ENCODE assay signal across 12 cellular contexts in the genomic region with DNA sequence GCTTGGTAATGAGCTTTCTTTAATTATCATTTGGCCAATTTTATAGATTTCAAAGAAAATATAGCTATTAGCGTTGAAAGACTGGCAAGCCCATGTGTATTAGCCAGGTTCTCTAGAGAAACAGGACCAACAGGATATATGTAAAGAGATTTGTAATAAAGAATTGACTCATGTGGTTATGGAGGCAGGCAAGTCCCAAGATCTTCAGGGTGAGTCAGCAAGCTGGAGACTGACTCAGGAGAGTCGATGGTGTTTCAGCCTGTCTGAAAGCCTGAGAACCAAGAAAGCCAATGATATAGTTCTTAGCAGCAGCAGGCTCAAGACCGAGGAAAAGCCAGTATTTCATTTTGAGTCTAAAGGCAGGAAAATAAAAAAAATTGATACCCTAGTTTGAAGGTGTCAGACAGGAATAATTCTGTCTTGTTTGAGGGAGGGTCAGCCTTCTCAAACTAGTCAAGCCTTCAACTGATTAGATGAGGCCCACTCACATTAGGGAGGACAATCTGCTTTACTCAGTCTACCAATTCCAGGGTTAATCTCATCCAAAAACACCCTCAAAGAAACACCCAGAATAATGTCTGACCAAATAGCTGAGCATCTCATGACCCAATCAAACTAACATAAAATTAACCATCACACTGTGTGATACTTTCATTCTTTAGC.
DNase-seq lines count a peak whose midpoint lies in the region; TF ChIP-seq lines count a peak whose summit lies in the region.
"Had no signal": no experiment of that assay in that cellular context is flagged by ENCODE, and none has a peak within 500 bp of the region (broad histone marks: within the 10 kb centered on the region; RNA-seq: fewer than 3 reads in every experiment).

No MANE protein-coding gene starts in this region.

- no peak for TF ChIP-seq CTCF in astrocyte of the cerebellum (IDR thresholded peaks at IDR 0.05; ENCODE audit: low read depth, low read length, missing control alignments)
- TF ChIP-seq CTCF in testis (IDR thresholded peaks at IDR 0.05) = no peak
- no peak for TF ChIP-seq CTCF in colonic mucosa (IDR thresholded peaks at IDR 0.05)

- no peaks in the 10 kb centered on the region for H3K27me3 ChIP-seq in testis
- H3K27me3 ChIP-seq in colonic mucosa = no peaks in the 10 kb centered on the region
- H3K27me3 ChIP-seq: dorsolateral prefrontal cortex had no signal

- no peaks in the 10 kb centered on the region for H3K36me3 ChIP-seq in testis (ENCODE audit: low read depth, missing control alignments)
- H3K36me3 ChIP-seq in colonic mucosa = no peaks in the 10 kb centered on the region

- in situ Hi-C loops in astrocyte of the cerebellum (cut with HindIII; ENCODE audit: low sequenced_read_pairs) = no loop called here

- no peaks in the 10 kb centered on the region for H3K9me3 ChIP-seq in testis
- no peaks in the 10 kb centered on the region for H3K9me3 ChIP-seq in colonic mucosa

- H3K27ac ChIP-seq in testis (no peak overlapping the region), colonic mucosa (no peak overlapping the region)
- H3K27ac ChIP-seq: 22Rv1, dorsolateral prefrontal cortex had no signal

- no peak for TF ChIP-seq POLR2A in testis (IDR thresholded peaks at IDR 0.05)

- H3K9ac ChIP-seq in colonic mucosa (ENCODE audit: low read depth in 2 of 2, low read length in 2 of 2) = no peak overlapping the region

- intact Hi-C loops in testis (cut with DNase I; ENCODE audit: low total_unique reads) = no loop called here
- intact Hi-C loops in colonic mucosa (cut with DNase I) = no loop called here

- no peaks in the 10 kb centered on the region for H3K4me1 ChIP-seq in testis
- no peaks in the 10 kb centered on the region for H3K4me1 ChIP-seq in colonic mucosa

- 85 to 86% methylated on average over 3 of the region's 3 CpGs for WGBS in testis, 2 donors

- DNase-seq in DMS53 (lab: John Stamatoyannopoulos, UW) (peak; percentile 5), DMS53 treated with DMSO at 0.1 percent for 48 hours (lab: John Stamatoyannopoulos, UW; ENCODE audit: unreplicated experiment) (no peak), HK-2 (ENCODE audit: unreplicated experiment) (peak; percentile 49), astrocyte of the cerebellum (ENCODE audit: low read depth) (peak; percentile 53), testis (no peak), NCI-H748 (lab: John Stamatoyannopoulos, UW; ENCODE audit: unreplicated experiment) (no peak), colonic mucosa (no peak)
- DNase-seq in stimulated activated CD4-positive, alpha-beta T cell treated with anti-CD3 and anti-CD28 coated beads, Interleukin-15, amount 100 ng/mL, for 24 hours = peak; percentile 51
- DNase-seq: dorsolateral prefrontal cortex, Kasumi-1, naive B cell had no signal

- H3K4me3 ChIP-seq in astrocyte of the cerebellum (ENCODE audit: low read depth, low read length) = no peak overlapping the region
- no peak overlapping the region for H3K4me3 ChIP-seq in testis
- no peak overlapping the region for H3K4me3 ChIP-seq in colonic mucosa
- H3K4me3 ChIP-seq: dorsolateral prefrontal cortex had no signal

Comparison
In these comparisons a context has a peak if more than half of its experiments do, and no peak if none do; other contexts are left out.
1. DNase-seq: peak in DMS53 (single experiment), HK-2 (single experiment), astrocyte of the cerebellum (single experiment) and stimulated activated CD4-positive, alpha-beta T cell treated with anti-CD3 and anti-CD28 coated beads, Interleukin-15, amount 100 ng/mL, for 24 hours (single experiment); none in DMS53 treated with DMSO at 0.1 percent for 48 hours (single experiment), testis (single experiment), NCI-H748 (single experiment) and colonic mucosa (single experiment).